ENCODE assay signal across 7 cellular contexts in genomic region chr12:26614217-26614616, GRCh38.
DNase-seq lines count a peak whose midpoint lies in the region; ATAC-seq and TF ChIP-seq lines count a peak whose summit lies in the region.

No MANE protein-coding gene starts in this region.

- TF ChIP-seq CTCF in GM10266 (IDR thresholded peaks at IDR 0.05; ENCODE audit: control insufficient read depth, insufficient read depth, low read depth, missing control alignments) (peak; percentile 52), astrocyte of the cerebellum (IDR thresholded peaks at IDR 0.05; ENCODE audit: low read depth, low read length, missing control alignments) (peak; percentile 52), suprapubic skin (IDR thresholded peaks at IDR 0.05) (peak in 1 of 2 donors; percentile 31)

- WGBS in suprapubic skin: 44% methylated on average over 2 of the region's 2 CpGs

- H3K4me1 ChIP-seq in suprapubic skin: no peaks in the 10 kb centered on the region

- H3K9me3 ChIP-seq in suprapubic skin: no peaks in the 10 kb centered on the region

- H3K27me3 ChIP-seq in suprapubic skin: no peaks in the 10 kb centered on the region

- no peak overlapping the region for H3K4me3 ChIP-seq in astrocyte of the cerebellum (ENCODE audit: low read depth, low read length)
- no peak overlapping the region for H3K4me3 ChIP-seq in suprapubic skin

- no peak for ATAC-seq in HG03565 (IDR thresholded peaks at IDR 0.05; ENCODE audit: unreplicated experiment)

- no peak overlapping the region for H3K27ac ChIP-seq in suprapubic skin

- in situ Hi-C loops in astrocyte of the cerebellum (cut with HindIII; ENCODE audit: low sequenced_read_pairs): no loop called here

- DNase-seq in GM10266 (ENCODE audit: extremely low spot score) (no peak), M059J (ENCODE audit: low read depth) (peak; percentile 20), astrocyte of the cerebellum (ENCODE audit: low read depth) (no peak), kidney tubule cell (ENCODE audit: low spot score) (peak; percentile 38), suprapubic skin (ENCODE audit: low spot score in 2 of 2) (no peak), NCI-H2196 (lab: John Stamatoyannopoulos, UW; ENCODE audit: unreplicated experiment) (no peak)

- TF ChIP-seq EP300 in suprapubic skin (IDR thresholded peaks at IDR 0.05): no peak

- TF ChIP-seq POLR2A in suprapubic skin (IDR thresholded peaks at IDR 0.05): no peak

- H3K36me3 ChIP-seq in suprapubic skin: peaks cover 18% of the 10 kb centered on the region

Comparison
In these comparisons a context has a peak if more than half of its experiments do, and no peak if none do; other contexts are left out.
1. DNase-seq: peak in M059J (single experiment) and kidney tubule cell (single experiment); none in GM10266 (single experiment), astrocyte of the cerebellum (single experiment), suprapubic skin (0 of 2) and NCI-H2196 (single experiment).